Comparison of ENCODE assay signal across 1 cellular context in genomic region chr3:124779751-124780191, GRCh38.
TF ChIP-seq lines count a peak whose summit lies in the region.

No MANE protein-coding gene starts in this region.

TF ChIP-seq in WTC11, 78 proteins besides CTCF, POLR2A, EP300 and RAD21 (continued from another document):
- TF ChIP-seq FOXP1 (CRISPR knock-in tag; IDR thresholded peaks at IDR 0.05; ENCODE audit: borderline replicate concordance) (no peak), PREB (CRISPR knock-in tag; IDR thresholded peaks at IDR 0.05; ENCODE audit: borderline replicate concordance) (no peak), OVOL2 (CRISPR knock-in tag; IDR thresholded peaks at IDR 0.05; ENCODE audit: borderline replicate concordance) (no peak), TCF7 (CRISPR knock-in tag; IDR thresholded peaks at IDR 0.05; ENCODE audit: low read depth) (no peak), ZNF138 (CRISPR knock-in tag; conservative IDR thresholded peaks at IDR 0.05) (no peak), NFE2L1 (CRISPR knock-in tag; IDR thresholded peaks at IDR 0.05) (no peak), SOX15 (CRISPR knock-in tag; IDR thresholded peaks at IDR 0.05) (no peak), CBFB (CRISPR knock-in tag; IDR thresholded peaks at IDR 0.05; ENCODE audit: low read depth) (no peak), ZBTB21 (CRISPR knock-in tag; IDR thresholded peaks at IDR 0.05; ENCODE audit: borderline replicate concordance) (no peak)
- TF ChIP-seq, protein P1, sequence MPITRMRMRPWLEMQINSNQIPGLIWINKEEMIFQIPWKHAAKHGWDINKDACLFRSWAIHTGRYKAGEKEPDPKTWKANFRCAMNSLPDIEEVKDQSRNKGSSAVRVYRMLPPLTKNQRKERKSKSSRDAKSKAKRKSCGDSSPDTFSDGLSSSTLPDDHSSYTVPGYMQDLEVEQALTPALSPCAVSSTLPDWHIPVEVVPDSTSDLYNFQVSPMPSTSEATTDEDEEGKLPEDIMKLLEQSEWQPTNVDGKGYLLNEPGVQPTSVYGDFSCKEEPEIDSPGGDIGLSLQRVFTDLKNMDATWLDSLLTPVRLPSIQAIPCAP (CRISPR knock-in tag; IDR thresholded peaks at IDR 0.05), result no peak
